ENCODE assay signal across 18 cellular contexts in the genomic region with DNA sequence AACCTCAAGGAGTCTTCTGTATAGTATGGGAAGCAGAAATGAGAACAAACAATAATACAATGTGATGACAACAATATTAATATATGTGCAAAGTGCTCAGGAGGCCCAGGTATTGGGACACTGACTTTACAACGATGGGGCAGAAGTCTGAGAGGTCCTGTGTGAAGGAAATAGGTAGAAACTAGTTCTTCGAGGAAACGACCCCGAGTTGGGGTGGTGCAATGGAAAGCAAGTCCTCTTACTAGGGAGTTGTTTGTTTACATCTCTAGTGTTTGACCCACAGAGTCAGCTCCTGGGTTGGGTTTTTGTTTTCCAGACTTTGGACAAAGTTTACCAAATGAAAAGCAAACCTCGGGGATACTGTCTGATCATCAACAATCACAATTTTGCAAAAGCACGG. TPM values are rescaled to one million over a fixed set of nuclear protein-coding genes. Genes with fewer than 3 reads are reported as not detected.
DNase-seq lines count a peak whose midpoint lies in the region; ATAC-seq, FAIRE-seq and TF ChIP-seq lines count a peak whose summit lies in the region.
"Had no signal": no experiment of that assay in that cellular context is flagged by ENCODE, and none has a peak within 500 bp of the region (broad histone marks: within the 10 kb centered on the region; RNA-seq: fewer than 3 reads in every experiment).

No MANE protein-coding gene starts in this region.

- WGBS in HepG2 (ENCODE audit: low lambda C conversion rate), result 93% methylated on average over 6 of the region's 6 CpGs

- H3K27me3 Mint-ChIP-seq in CD4-positive, alpha-beta T cell, result no peaks in the 10 kb centered on the region
- H3K27me3 Mint-ChIP-seq in activated T-helper 17 cell treated with anti-CD3 and anti-CD28 coated beads, Interleukin-2, amount 50 U/mL, for 72 hours, result no peaks in the 10 kb centered on the region
- no peaks in the 10 kb centered on the region for H3K27me3 Mint-ChIP-seq in naive thymus-derived CD4-positive, alpha-beta T cell

- peaks cover 100% of the 10 kb centered on the region for H3K36me3 Mint-ChIP-seq in CD4-positive, alpha-beta T cell (ENCODE audit: low read depth)
- peaks cover 100% of the 10 kb centered on the region for H3K36me3 Mint-ChIP-seq in activated T-helper 17 cell treated with anti-CD3 and anti-CD28 coated beads, Interleukin-2, amount 50 U/mL, for 72 hours (ENCODE audit: low read depth)
- peaks cover 26 to 75% (median 56%) of the 10 kb centered on the region in 5 donors for H3K36me3 Mint-ChIP-seq in naive thymus-derived CD4-positive, alpha-beta T cell

- no peak for ATAC-seq in CD4-positive, alpha-beta T cell (ENCODE audit: poor library complexity)
- no peak for ATAC-seq in activated T-helper 17 cell treated with anti-CD3 and anti-CD28 coated beads, Interleukin-2, amount 50 U/mL, for 72 hours (replicated peaks)
- ATAC-seq in naive thymus-derived CD4-positive, alpha-beta T cell, result no peak
- ATAC-seq in HepG2 (no peak), HG03025 (IDR thresholded peaks at IDR 0.05; ENCODE audit: low FRiP score, unreplicated experiment) (no peak)

- intact Hi-C loops in CD4-positive, alpha-beta T cell (cut with DNase I, micrococcal nuclease), result loop anchor here (5.0 kb wide), 2 partner anchors 39 to 86 kb away; no protein-coding TSS in a partner anchor
- intact Hi-C loops in naive thymus-derived CD4-positive, alpha-beta T cell (cut with micrococcal nuclease), result loop anchor here (2.0 to 5.0 kb wide), 2 partner anchors 14 to 94 kb away; partner anchors contain the start of gene CASP10 (in 1 of the 2)
- intact Hi-C loops in HepG2 (cut with micrococcal nuclease; ENCODE audit: unreplicated experiment), result no loop called here

- H3K4me3 Mint-ChIP-seq in CD4-positive, alpha-beta T cell, result no peak overlapping the region
- no peak overlapping the region for H3K4me3 Mint-ChIP-seq in activated T-helper 17 cell treated with anti-CD3 and anti-CD28 coated beads, Interleukin-2, amount 50 U/mL, for 72 hours
- no peak overlapping the region for H3K4me3 Mint-ChIP-seq in naive thymus-derived CD4-positive, alpha-beta T cell
- H3K4me3 Mint-ChIP-seq: H9 had no signal

- no peaks in the 10 kb centered on the region for H3K79me2 ChIP-seq in HepG2 (ENCODE audit: insufficient read depth, low read length)

- H2AFZ ChIP-seq in HepG2 (ENCODE audit: low read length), result no peak overlapping the region

- TF ChIP-seq POLR2A in GM12891 (IDR thresholded peaks at IDR 0.05; ENCODE audit: low read depth, low read length) (no peak), HepG2 (IDR thresholded peaks at IDR 0.05; ENCODE audit: insufficient read depth in 1 of 2, low read depth in 2 of 2, low read length in 2 of 2) (no peak)

- peaks cover 67% of the 10 kb centered on the region for H3K4me1 Mint-ChIP-seq in CD4-positive, alpha-beta T cell (ENCODE audit: low read depth)
- peaks cover 32% of the 10 kb centered on the region for H3K4me1 Mint-ChIP-seq in activated T-helper 17 cell treated with anti-CD3 and anti-CD28 coated beads, Interleukin-2, amount 50 U/mL, for 72 hours
- H3K4me1 Mint-ChIP-seq in naive thymus-derived CD4-positive, alpha-beta T cell, result peaks cover 29 to 68% (median 54%) of the 10 kb centered on the region in 7 donors
- H3K4me1 Mint-ChIP-seq: H9 had no signal

- no peak for TF ChIP-seq CTCF in CD4-positive, alpha-beta T cell (IDR thresholded peaks at IDR 0.05)
- no peak for TF ChIP-seq CTCF in HepG2 (CRISPR knock-in tag; IDR thresholded peaks at IDR 0.05)

- no peaks in the 10 kb centered on the region for H3K9me3 Mint-ChIP-seq in CD4-positive, alpha-beta T cell
- no peaks in the 10 kb centered on the region for H3K9me3 Mint-ChIP-seq in activated T-helper 17 cell treated with anti-CD3 and anti-CD28 coated beads, Interleukin-2, amount 50 U/mL, for 72 hours
- no peaks in the 10 kb centered on the region for H3K9me3 Mint-ChIP-seq in naive thymus-derived CD4-positive, alpha-beta T cell

- in situ Hi-C loops in HepG2 (cut with HindIII; ENCODE audit: extremely low pct_ligation_motif_present, low pct_unique_long_range_greater_than_20kb), result no loop called here

- H4K20me1 ChIP-seq in HepG2 (ENCODE audit: insufficient read depth, low read length), result no peaks in the 10 kb centered on the region
- H4K20me1 ChIP-seq: BLaER1 had no signal

- no peak overlapping the region for H3K4me2 ChIP-seq in HepG2 (ENCODE audit: low read depth, low read length)
- H3K4me2 ChIP-seq: BLaER1 had no signal

- peaks cover 13 to 78% (median 56%) of the 10 kb centered on the region in 3 experiments for H3K36me3 ChIP-seq in naive thymus-derived CD4-positive, alpha-beta T cell (ENCODE audit: control insufficient read depth in 2 of 3, insufficient read depth in 3 of 3, low read length in 3 of 3)
- peaks cover 18 to 70% of the 10 kb centered on the region in 2 experiments for H3K36me3 ChIP-seq in HepG2 (replicated peaks in 1 of 2; ENCODE audit: control insufficient read depth in 1 of 2, insufficient read depth in 2 of 2, low read length in 2 of 2)

- CTCF ChIA-PET in CD4-positive, alpha-beta T cell (lab: Charles Lee), result interaction anchor here (0.8 to 1.8 kb wide), 6 partner anchors 8 to 94 kb away, joined by 3 to 5 read pairs (median 4); partner anchors contain the start of gene CASP10
- CTCF ChIA-PET in naive thymus-derived CD4-positive, alpha-beta T cell (lab: Charles Lee), result interaction anchor here (0.7 to 2.9 kb wide), 2 partner anchors 28 to 43 kb away, joined by 4 to 11 read pairs; no protein-coding TSS in a partner anchor
- CTCF ChIA-PET in HepG2 (lab: Yijun Ruan, JAX; ENCODE audit: low intra/inter-chr PET ratio, low total read pairs), result no interaction called here

- peaks cover 0 to 18% of the 10 kb centered on the region in 2 donors for H3K4me1 ChIP-seq in naive thymus-derived CD4-positive, alpha-beta T cell (ENCODE audit: control insufficient read depth in 2 of 2, insufficient read depth in 2 of 2, low read length in 2 of 2)
- 0 out of 2 replicates have a peak, but pooled peaks cover 5% of the 10 kb centered on the region for H3K4me1 ChIP-seq in HepG2 (ENCODE audit: insufficient read depth, low read length)
- H3K4me1 ChIP-seq: BLaER1 had no signal

- no peak overlapping the region for H3K9ac ChIP-seq in HepG2 (ENCODE audit: insufficient read depth, low read depth, low read length)
- H3K9ac ChIP-seq: BLaER1 had no signal

- no peak for DNase-seq in CD4-positive, alpha-beta T cell
- no peak for DNase-seq in GM12891 (ENCODE audit: insufficient read length, low spot score)
- DNase-seq in naive thymus-derived CD4-positive, alpha-beta T cell, result no peak
- DNase-seq in HepG2 (ENCODE audit: low spot score), result no peak
- no peak for DNase-seq in HuH-7.5 (ENCODE audit: low spot score)
- DNase-seq in activated CD4-positive, alpha-beta T cell treated with anti-CD3 and anti-CD28 coated beads, Interleukin-2, amount 50 U/mL, for 1 hour, result no peak
- DNase-seq: DMS 273 treated with DMSO at 0.1 percent for 48 hours, DND-41, NCI-H1105 treated with DMSO at 0.1 percent for 48 hours, NCI-H1694 treated with DMSO at 0.1 percent for 48 hours, NCI-H510A, SHP77 had no signal

- FAIRE-seq in GM12891 (lab: Jason Lieb, UNC), result peak; percentile 5
- no peak for FAIRE-seq in HepG2 (lab: Jason Lieb, UNC)
- FAIRE-seq: K562 had no signal

- no peaks in the 10 kb centered on the region for H3K9me3 ChIP-seq in CD4-positive, alpha-beta T cell (ENCODE audit: control insufficient read depth, low read length)
- H3K9me3 ChIP-seq in naive thymus-derived CD4-positive, alpha-beta T cell (ENCODE audit: control insufficient read depth in 2 of 3, low read length in 3 of 3), result no peaks in the 10 kb centered on the region
- H3K9me3 ChIP-seq in HepG2 (ENCODE audit: low read length), result no peaks in the 10 kb centered on the region

- no peaks in the 10 kb centered on the region for H3K27me3 ChIP-seq in CD4-positive, alpha-beta T cell (ENCODE audit: control insufficient read depth, insufficient read depth, low read length)
- no peaks in the 10 kb centered on the region for H3K27me3 ChIP-seq in naive thymus-derived CD4-positive, alpha-beta T cell (ENCODE audit: control insufficient read depth in 2 of 2, insufficient read depth in 2 of 2, low read length in 2 of 2)
- H3K27me3 ChIP-seq in HepG2 (ENCODE audit: control insufficient read depth in 1 of 2, insufficient read depth in 2 of 2, low read length in 2 of 2), result no peaks in the 10 kb centered on the region
- H3K27me3 ChIP-seq: BLaER1 had no signal

- BruUV-seq in HepG2 (replicated peaks; lab: Mats Ljungman, UMichigan), result no TSS peak

- no peak overlapping the region for H3K27ac ChIP-seq in CD4-positive, alpha-beta T cell (ENCODE audit: low read depth, low read length)
- no peak overlapping the region for H3K27ac ChIP-seq in naive thymus-derived CD4-positive, alpha-beta T cell (ENCODE audit: low read depth, low read length)
- H3K27ac ChIP-seq in HepG2 (ENCODE audit: extremely low read length, insufficient read depth, low read length), result no peak overlapping the region
- H3K27ac ChIP-seq: BLaER1, SK-N-MC had no signal

- no peak overlapping the region for H3K4me3 ChIP-seq in naive thymus-derived CD4-positive, alpha-beta T cell (ENCODE audit: low read length)
- H3K4me3 ChIP-seq in HepG2 (replicated peaks in 1 of 3; ENCODE audit: insufficient read depth in 1 of 3, low read depth in 2 of 3, low read length in 3 of 3), result no peak overlapping the region
- H3K4me3 ChIP-seq: BLaER1, K562, SK-N-MC had no signal

- POLR2A ChIA-PET in CD4-positive, alpha-beta T cell (lab: Charles Lee), result interaction anchor here (1.6 to 1.9 kb wide), 2 partner anchors 16 to 43 kb away, joined by 5 to 10 read pairs; partner anchors contain the start of gene CASP8
- POLR2A ChIA-PET in naive thymus-derived CD4-positive, alpha-beta T cell (lab: Charles Lee), result interaction anchor here (0.8 to 5.6 kb wide), 2 partner anchors 9 to 16 kb away, joined by 3 to 33 read pairs; partner anchors contain the start of gene CASP8
- POLR2A ChIA-PET in HepG2 (lab: Yijun Ruan, JAX), result no interaction called here

- peak overlapping the region; percentile 70 for H3K27ac Mint-ChIP-seq in CD4-positive, alpha-beta T cell
- H3K27ac Mint-ChIP-seq in activated T-helper 17 cell treated with anti-CD3 and anti-CD28 coated beads, Interleukin-2, amount 50 U/mL, for 72 hours, result peak overlapping the region; percentile 70
- peak overlapping the region in 8 of 9 donors; percentile 15 to 82 (median 64) for H3K27ac Mint-ChIP-seq in naive thymus-derived CD4-positive, alpha-beta T cell
- H3K27ac Mint-ChIP-seq: H9 had no signal

- TF ChIP-seq EP300 in HepG2 (IDR thresholded peaks at IDR 0.05; ENCODE audit: low read depth in 2 of 2, low read length in 2 of 2) (no peak), HepG2 (CRISPR knock-in tag; IDR thresholded peaks at IDR 0.05; ENCODE audit: borderline replicate concordance) (no peak)

- TF ChIP-seq RAD21 in HepG2 (CRISPR knock-in tag; IDR thresholded peaks at IDR 0.05), result no peak

RNA-seq across cellular contexts. Expression of gene CASP8, which starts 16.2 kb away (rescaled TPM):
- 100 to 1,000 TPM; 172 to 175 TPM for total RNA-seq in CD4-positive, alpha-beta T cell
- polyA plus RNA-seq in GM12891 (2012; ENCODE audit: low read depth, missing spikeins), result 9.9 TPM
- 100 to 1,000 TPM; 119 to 128 TPM for total RNA-seq in activated T-helper 17 cell treated with anti-CD3 and anti-CD28 coated beads, Interleukin-2, amount 50 U/mL, for 72 hours
- total RNA-seq in naive thymus-derived CD4-positive, alpha-beta T cell, result 100 to 1,000 TPM in 3 of 5 experiments, 10 to 100 TPM in 2; 84.9 to 159 (median 150) TPM
- 10 to 100 TPM; 38.9 to 78.1 TPM for polyA plus RNA-seq in naive thymus-derived CD4-positive, alpha-beta T cell
- 52.8 and 60.9 TPM in 2 replicates for total RNA-seq in HepG2 (2016; rRNA removed; fragmentation: Illumina TruSeq; extraction: Trizol)
- 4.5 and 4.7 TPM in 2 replicates for total RNA-seq in HepG2 (2016; cell fraction: cytosol; rRNA removed; fragmentation: Illumina TruSeq; extraction: Trizol; ENCODE audit: low read depth)
- total RNA-seq in HepG2 (2016; cell fraction: insoluble cytoplasmic fraction; rRNA removed; fragmentation: Illumina TruSeq; extraction: Trizol), result 53.5 and 59.7 TPM in 2 replicates
- 8.5 and 10.6 TPM in 2 replicates for total RNA-seq in HepG2 (2016; cell fraction: membrane; rRNA removed; fragmentation: Illumina TruSeq; extraction: Trizol)
- 51.8 and 63.9 TPM in 2 replicates for total RNA-seq in HepG2 (2016; cell fraction: nucleus; rRNA removed; fragmentation: Illumina TruSeq; extraction: Trizol)
- 25.0 and 28.0 TPM in 2 replicates for polyA plus RNA-seq in HepG2 (2011; rRNA removed)
- polyA plus RNA-seq in HepG2 (2011; cell fraction: cytosol; rRNA removed), result 10.5 and 15.9 TPM in 2 replicates
- polyA plus RNA-seq in HepG2 (2011; cell fraction: nucleus; rRNA removed), result 57.5 and 66.0 TPM in 2 replicates
- 20.2 and 27.3 TPM in 2 replicates for polyA plus RNA-seq in HepG2 (2012)
- 1.3 and 1.7 TPM in 2 replicates for polyA plus RNA-seq in HepG2 (2016; cell fraction: cytosol; fragmentation: Illumina TruSeq; extraction: Trizol; ENCODE audit: low read depth)
- polyA plus RNA-seq in HepG2 (2016; cell fraction: insoluble cytoplasmic fraction; fragmentation: Illumina TruSeq; extraction: Trizol; ENCODE audit: low read depth), result 45.6 and 48.1 TPM in 2 replicates
- 4.1 and 5.4 TPM in 2 replicates for polyA plus RNA-seq in HepG2 (2016; cell fraction: membrane; fragmentation: Illumina TruSeq; extraction: Trizol; ENCODE audit: low read depth)
- 61.4 and 62.4 TPM in 2 replicates for polyA plus RNA-seq in HepG2 (2016; cell fraction: nucleus; fragmentation: Illumina TruSeq; extraction: Trizol; ENCODE audit: insufficient read depth, low read depth)
- 16.2 and 17.9 TPM in 2 replicates for polyA minus RNA-seq in HepG2 (2011; rRNA and poly(A)+ RNA removed; ENCODE audit: low replicate concordance)
- 16.5 and 18.2 TPM in 2 replicates for polyA minus RNA-seq in HepG2 (2011; cell fraction: cytosol; rRNA and poly(A)+ RNA removed)
- 43.9 and 54.2 TPM in 2 replicates for polyA minus RNA-seq in HepG2 (2011; cell fraction: nucleus; rRNA and poly(A)+ RNA removed)
